Comparison of ENCODE assay signal across 8 cellular contexts in genomic region chr12:54279632-54280400, GRCh38. TPM values are rescaled to one million over a fixed set of nuclear protein-coding genes. Genes with fewer than 3 reads are reported as not detected.
A peak's percentile ranks its signal among the peaks of the same experiment; 100 is the strongest.
DNase-seq lines count a peak whose midpoint lies in the region; ATAC-seq and TF ChIP-seq lines count a peak whose summit lies in the region.

CBX5 (minus strand) TSS chr12:54280122; CDS start chr12:54257650, 22,472 bp downstream.

- H3K27me3 ChIP-seq in OCI-LY3 (ENCODE audit: low read depth, low read length), result no peaks in the 10 kb centered on the region
- H3K27me3 ChIP-seq in mononuclear cell (ENCODE audit: insufficient read depth, low read length), result no peaks in the 10 kb centered on the region

- H3K27ac ChIP-seq in OCI-LY3 (ENCODE audit: low read length) (peak within 1 kb of the TSS; percentile 89), epithelial cell of prostate (peak within 1 kb of the TSS; percentile 87)

- H3K9me3 ChIP-seq in OCI-LY3 (ENCODE audit: insufficient read depth, low read length) (no peaks in the 10 kb centered on the region), mononuclear cell (ENCODE audit: low read depth, low read length) (no peaks in the 10 kb centered on the region)

- H3K4me3 ChIP-seq in OCI-LY3 (ENCODE audit: low read length) (peak within 1 kb of the TSS; percentile 93), mononuclear cell (ENCODE audit: low read length) (peak within 1 kb of the TSS; percentile 75)

- H2AFZ ChIP-seq in OCI-LY3 (ENCODE audit: low read depth, low read length), result peak within 1 kb of the TSS; percentile 64; the same call in 1 of the 2 replicates

- H3K4me1 ChIP-seq in OCI-LY3 (ENCODE audit: low read length), result peaks cover 53% of the 10 kb centered on the region
- peaks cover 64% of the 10 kb centered on the region for H3K4me1 ChIP-seq in mononuclear cell (ENCODE audit: insufficient read depth, low read length)

- H4K20me1 ChIP-seq in OCI-LY3 (ENCODE audit: insufficient read depth, low read length), result peaks cover 31% of the 10 kb centered on the region

- no peak for TF ChIP-seq CTCF in OCI-LY3 (IDR thresholded peaks at IDR 0.05; ENCODE audit: low read depth, low read length)

- peak within 1 kb of the TSS; percentile 99 for H3K9ac ChIP-seq in OCI-LY3 (ENCODE audit: low read length)

- ATAC-seq in GM21528 (IDR thresholded peaks at IDR 0.05; ENCODE audit: low FRiP score, unreplicated experiment), result peak; percentile 67

- DNase-seq in DMS 273 treated with DMSO at 0.1 percent for 48 hours (lab: John Stamatoyannopoulos, UW) (peak; percentile 93), HuH-7.5 (ENCODE audit: low spot score) (peak; percentile 87), activated T-cell treated with anti-CD3 and anti-CD28 coated beads for 1 hour (ENCODE audit: low read depth) (peak; percentile 100), epithelial cell of prostate (ENCODE audit: low read depth, low spot score) (peak; percentile 99)
- peak; percentile 98 to 100 for DNase-seq in stimulated activated CD8-positive, alpha-beta memory T cell treated with anti-CD3 and anti-CD28 coated beads, Interleukin-4, amount 100 ng/mL, for 1 hour (ENCODE audit: low read depth in 2 of 2, low spot score in 1 of 2)

- peaks cover 61% of the 10 kb centered on the region for H3K36me3 ChIP-seq in OCI-LY3 (replicated peaks; ENCODE audit: low read depth, low read length)

- peak within 1 kb of the TSS; percentile 94 for H3K4me2 ChIP-seq in OCI-LY3 (ENCODE audit: low read length)

- H3K79me2 ChIP-seq in OCI-LY3 (ENCODE audit: low read length), result peaks cover 86% of the 10 kb centered on the region

RNA-seq across cellular contexts. Expression of gene CBX5, which starts in this region (rescaled TPM):
- 16.0 TPM for total RNA-seq in mononuclear cell

Comparison
In these comparisons a context has a peak if more than half of its experiments do, and no peak if none do; other contexts are left out.
1. Peak in every context shown above with its lines: DNase-seq, ATAC-seq, H3K4me3 ChIP-seq and H3K27ac ChIP-seq.